In genomic region chr1:151326619-151327222, GRCh38 we compare ENCODE assay signal across 8 cellular contexts. TPM values are rescaled to one million over a fixed set of nuclear protein-coding genes. Genes with fewer than 3 reads are reported as not detected.
DNase-seq lines count a peak whose midpoint lies in the region; ATAC-seq and TF ChIP-seq lines count a peak whose summit lies in the region.

No MANE protein-coding gene starts in this region.

- H3K9me3 Mint-ChIP-seq in activated CD4-positive, alpha-beta T cell treated with anti-CD3 and anti-CD28 coated beads, Interleukin-2, amount 10 ng/mL, durations not matched to agents 7 days and 5 days, result no peaks in the 10 kb centered on the region

- H3K36me3 ChIP-seq in MG63 (peaks cover 51% of the 10 kb centered on the region), mucosa of rectum (ENCODE audit: control insufficient read depth in 2 of 2, insufficient read depth in 2 of 2, low read length in 2 of 2) (peaks cover 8 to 21% of the 10 kb centered on the region in 2 donors)

- no peaks in the 10 kb centered on the region for H3K9me3 ChIP-seq in MG63
- no peaks in the 10 kb centered on the region for H3K9me3 ChIP-seq in mucosa of rectum (ENCODE audit: control insufficient read depth in 2 of 2, low read length in 2 of 2)

- POLR2A ChIA-PET in activated CD4-positive, alpha-beta T cell treated with anti-CD3 and anti-CD28 coated beads, Interleukin-2, amount 10 ng/mL, durations not matched to agents 7 days and 5 days (lab: Charles Lee), result no interaction called here

- no peak for TF ChIP-seq CTCF in epithelial cell of esophagus (IDR thresholded peaks at IDR 0.05; ENCODE audit: insufficient read depth, low read depth, low read length, missing control alignments)

- peak; percentile 41 for ATAC-seq in GM21825 (IDR thresholded peaks at IDR 0.05; ENCODE audit: unreplicated experiment)

- H3K27me3 Mint-ChIP-seq in activated CD4-positive, alpha-beta T cell treated with anti-CD3 and anti-CD28 coated beads, Interleukin-2, amount 10 ng/mL, durations not matched to agents 7 days and 5 days, result no peaks in the 10 kb centered on the region

- no peaks in the 10 kb centered on the region for H3K27me3 ChIP-seq in MG63
- H3K27me3 ChIP-seq in mucosa of rectum (ENCODE audit: control insufficient read depth in 2 of 2, insufficient read depth in 2 of 2, low read length in 2 of 2), result no peaks in the 10 kb centered on the region

- peak; percentile 58 for DNase-seq in NCI-H1092 treated with DMSO at 0.1 percent for 48 hours (lab: John Stamatoyannopoulos, UW)
- no peak for DNase-seq in NCI-H1092 (lab: John Stamatoyannopoulos, UW)
- peak; percentile 54 for DNase-seq in MG63
- peak; percentile 58 for DNase-seq in activated CD4-positive, alpha-beta T cell treated with anti-CD3 and anti-CD28 coated beads, Interleukin-2, amount 10 ng/mL, durations not matched to agents 7 days and 5 days
- DNase-seq in epithelial cell of esophagus (ENCODE audit: low read depth), result peak; percentile 52
- peak; percentile 57 for DNase-seq in stimulated activated naive CD4-positive, alpha-beta T cell treated with Interleukin-2 at 50 U/mL for 16 hours (lab: John Stamatoyannopoulos, UW)

- H3K27ac Mint-ChIP-seq in activated CD4-positive, alpha-beta T cell treated with anti-CD3 and anti-CD28 coated beads, Interleukin-2, amount 10 ng/mL, durations not matched to agents 7 days and 5 days, result peak overlapping the region; percentile 92

- peaks cover 12 to 18% of the 10 kb centered on the region in 2 donors for H3K4me1 ChIP-seq in mucosa of rectum (ENCODE audit: control insufficient read depth in 2 of 2, insufficient read depth in 2 of 2, low read length in 2 of 2)

- CTCF ChIA-PET in activated CD4-positive, alpha-beta T cell treated with anti-CD3 and anti-CD28 coated beads, Interleukin-2, amount 10 ng/mL, durations not matched to agents 7 days and 5 days (lab: Charles Lee), result interaction anchor here (1.0 to 8.1 kb wide), 7 partner anchors 9 to 115 kb away, joined by 3 to 50 read pairs (median 9); partner anchors contain the start of gene PSMB4

- H3K4me1 Mint-ChIP-seq in activated CD4-positive, alpha-beta T cell treated with anti-CD3 and anti-CD28 coated beads, Interleukin-2, amount 10 ng/mL, durations not matched to agents 7 days and 5 days, result peaks cover 39% of the 10 kb centered on the region

- H3K27ac ChIP-seq in mucosa of rectum (ENCODE audit: low read depth in 2 of 2, low read length in 2 of 2), result peak overlapping the region; percentile 77 to 79

- peaks cover 19% of the 10 kb centered on the region for H3K36me3 Mint-ChIP-seq in activated CD4-positive, alpha-beta T cell treated with anti-CD3 and anti-CD28 coated beads, Interleukin-2, amount 10 ng/mL, durations not matched to agents 7 days and 5 days (ENCODE audit: low read depth)

- H3K9ac ChIP-seq in mucosa of rectum (ENCODE audit: low read depth in 1 of 2, low read length in 2 of 2), result peak overlapping the region; percentile 69 to 80

- H3K4me3 ChIP-seq in MG63 (peak overlapping the region; percentile 61), epithelial cell of esophagus (ENCODE audit: low read length) (peak overlapping the region; percentile 78), mucosa of rectum (ENCODE audit: low read length in 2 of 2) (peak overlapping the region; percentile 78 to 86)

- H3K4me3 Mint-ChIP-seq in activated CD4-positive, alpha-beta T cell treated with anti-CD3 and anti-CD28 coated beads, Interleukin-2, amount 10 ng/mL, durations not matched to agents 7 days and 5 days, result peak overlapping the region; percentile 97

RNA-seq across cellular contexts. Expression of gene PI4KB, which starts 0.5 kb away (rescaled TPM):
- 42.2 and 44.2 TPM in 2 replicates for total RNA-seq in MG63 (2014; rRNA removed; shearing (Covaris generic); ENCODE audit: low replicate concordance)
- 10 to 100 TPM; 62.8 to 69.5 TPM for total RNA-seq in activated CD4-positive, alpha-beta T cell treated with anti-CD3 and anti-CD28 coated beads, Interleukin-2, amount 10 ng/mL, durations not matched to agents 7 days and 5 days

RNA-seq across cellular contexts. Expression of gene RFX5, which starts 20.3 kb away (rescaled TPM):
- 39.5 and 61.6 TPM in 2 replicates for total RNA-seq in MG63 (2014; rRNA removed; shearing (Covaris generic); ENCODE audit: low replicate concordance)
- total RNA-seq in activated CD4-positive, alpha-beta T cell treated with anti-CD3 and anti-CD28 coated beads, Interleukin-2, amount 10 ng/mL, durations not matched to agents 7 days and 5 days, result 10 to 100 TPM; 69.7 to 76.4 TPM

RNA-seq across cellular contexts. Expression of gene ZNF687, which starts 44.6 kb away (rescaled TPM):
- 14.9 and 22.9 TPM in 2 replicates for total RNA-seq in MG63 (2014; rRNA removed; shearing (Covaris generic); ENCODE audit: low replicate concordance)
- 10 to 100 TPM; 27.4 to 27.7 TPM for total RNA-seq in activated CD4-positive, alpha-beta T cell treated with anti-CD3 and anti-CD28 coated beads, Interleukin-2, amount 10 ng/mL, durations not matched to agents 7 days and 5 days

RNA-seq across cellular contexts. Expression of gene SELENBP1, which starts 45.8 kb away (rescaled TPM):
- 6.0 and 10.2 TPM in 2 replicates for total RNA-seq in MG63 (2014; rRNA removed; shearing (Covaris generic); ENCODE audit: low replicate concordance)
- not detected for total RNA-seq in activated CD4-positive, alpha-beta T cell treated with anti-CD3 and anti-CD28 coated beads, Interleukin-2, amount 10 ng/mL, durations not matched to agents 7 days and 5 days
